25 cellular contexts compared by ENCODE assay signal in genomic region chr1:56938636-56939035, GRCh38. TPM values are rescaled to one million over a fixed set of nuclear protein-coding genes. Genes with fewer than 3 reads are reported as not detected.
A peak's percentile ranks its signal among the peaks of the same experiment; 100 is the strongest.
DNase-seq lines count a peak whose midpoint lies in the region; ATAC-seq and TF ChIP-seq lines count a peak whose summit lies in the region.
"Had no signal": no experiment of that assay in that cellular context is flagged by ENCODE, and none has a peak within 500 bp of the region (broad histone marks: within the 10 kb centered on the region; RNA-seq: fewer than 3 reads in every experiment).

No MANE protein-coding gene starts in this region.

- no peak overlapping the region for H3K4me3 Mint-ChIP-seq in Calu3 (ENCODE audit: low read depth, unreplicated experiment)
- H3K4me3 Mint-ChIP-seq: B cell; CD4-positive, alpha-beta T cell; CD8-positive, alpha-beta T cell had no signal

- no peaks in the 10 kb centered on the region for H3K4me1 Mint-ChIP-seq in Calu3 (ENCODE audit: low read depth, unreplicated experiment)
- H3K4me1 Mint-ChIP-seq: B cell had no signal

- no TSS peak for BruUV-seq in Calu3 (replicated peaks; lab: Mats Ljungman, UMichigan)

- no peak for ATAC-seq in left lung
- ATAC-seq: A549; CD8-positive, alpha-beta T cell had no signal

- DNase-seq in DMS 273 (lab: John Stamatoyannopoulos, UW; ENCODE audit: unreplicated experiment) (peak; percentile 49), DMS 273 treated with DMSO at 0.1 percent for 48 hours (lab: John Stamatoyannopoulos, UW) (no peak), NCI-H1694 treated with DMSO at 0.1 percent for 48 hours (lab: John Stamatoyannopoulos, UW) (peak; percentile 44), NCI-H2171 treated with DMSO at 0.1 percent for 48 hours (lab: John Stamatoyannopoulos, UW) (peak; percentile 69), cerebellum (ENCODE audit: low spot score) (peak; percentile 76), superior temporal gyrus (ENCODE audit: extremely low spot score) (no peak), left lung (no peak), Calu3 (no peak)
- DNase-seq: AML-193; Caco-2; CD4-positive, alpha-beta T cell; CD8-positive, alpha-beta T cell; DMS153; DMS53; DMS79; DND-41; EL; GF-D8 had no signal

- no peaks in the 10 kb centered on the region for H3K36me3 Mint-ChIP-seq in Calu3 (ENCODE audit: insufficient read depth, unreplicated experiment)
- H3K36me3 Mint-ChIP-seq: CD8-positive, alpha-beta T cell had no signal

- CTCF ChIA-PET in Calu3 (lab: Charles Lee) = interaction anchor here (0.7 kb wide), 1 partner anchor 1410 kb away, joined by 3 read pairs; no protein-coding TSS in a partner anchor

- H3K27me3 Mint-ChIP-seq in Calu3 (ENCODE audit: unreplicated experiment) = no peaks in the 10 kb centered on the region

- H3K27ac Mint-ChIP-seq in Calu3 (ENCODE audit: unreplicated experiment) = no peak overlapping the region
- H3K27ac Mint-ChIP-seq: B cell; CD4-positive, alpha-beta T cell; CD8-positive, alpha-beta T cell had no signal

- H3K4me3 ChIP-seq in left lung = no peak overlapping the region
- H3K4me3 ChIP-seq: A549; BLaER1 treated with 17β-estradiol and CSF1 and Interleukin-3, amounts not matched to agents 10 nM and 100 nM had no signal

- peaks cover 6% of the 10 kb centered on the region for H3K9me3 Mint-ChIP-seq in Calu3 (ENCODE audit: low read depth, unreplicated experiment)
- H3K9me3 Mint-ChIP-seq: CD4-positive, alpha-beta T cell; CD8-positive, alpha-beta T cell had no signal

- TF ChIP-seq CTCF in left lung (IDR thresholded peaks at IDR 0.05) = no peak
- TF ChIP-seq CTCF in Calu3 (IDR thresholded peaks at IDR 0.05; ENCODE audit: unreplicated experiment) = no peak

- intact Hi-C loops in left lung (cut with DNase I) = no loop called here
- intact Hi-C loops in Calu3 (cut with micrococcal nuclease; ENCODE audit: unreplicated experiment) = no loop called here

- H3K9me3 ChIP-seq in left lung = no peaks in the 10 kb centered on the region
- H3K9me3 ChIP-seq: A549; BLaER1 treated with 17β-estradiol and CSF1 and Interleukin-3, amounts not matched to agents 10 nM and 100 nM; Caco-2 had no signal

- H3K36me3 ChIP-seq in left lung = no peaks in the 10 kb centered on the region
- H3K36me3 ChIP-seq: BLaER1 treated with 17β-estradiol and CSF1 and Interleukin-3, amounts not matched to agents 10 nM and 100 nM had no signal

- H3K4me1 ChIP-seq in left lung = no peaks in the 10 kb centered on the region
- H3K4me1 ChIP-seq: A549, Caco-2 had no signal

- H3K27me3 ChIP-seq in left lung = no peaks in the 10 kb centered on the region
- H3K27me3 ChIP-seq: BLaER1 treated with 17β-estradiol and CSF1 and Interleukin-3, amounts not matched to agents 10 nM and 100 nM had no signal

- H3K27ac ChIP-seq in left lung = no peak overlapping the region
- H3K27ac ChIP-seq: 22Rv1; A549; BLaER1 treated with 17β-estradiol and CSF1 and Interleukin-3, amounts not matched to agents 10 nM and 100 nM; C4-2B had no signal

RNA-seq across cellular contexts. Expression of gene C8B, which starts 27.2 kb away (rescaled TPM):
- total RNA-seq in cerebellum (not detected), left lung (under 1 TPM; 0.26 to 0.71 TPM), Calu3 (2022) (not detected in 2 replicates)
- total RNA-seq: A172; B cell; Caco-2; CD4-positive, alpha-beta T cell; CD8-positive, alpha-beta T cell; Daoy had no signal

Comparison
In these comparisons a context has a peak if more than half of its experiments do, and no peak if none do; other contexts are left out.
1. DNase-seq: peak in DMS 273 (single experiment), NCI-H1694 treated with DMSO at 0.1 percent for 48 hours (single experiment), NCI-H2171 treated with DMSO at 0.1 percent for 48 hours (single experiment) and cerebellum (single experiment); none in DMS 273 treated with DMSO at 0.1 percent for 48 hours (single experiment), superior temporal gyrus (single experiment), left lung (0 of 2) and Calu3 (single experiment).